In genomic region chr1:24909388-24909898, GRCh38 we compare ENCODE assay signal across 8 cellular contexts. TPM values are rescaled to one million over a fixed set of nuclear protein-coding genes. Genes with fewer than 3 reads are reported as not detected.
DNase-seq lines count a peak whose midpoint lies in the region; ATAC-seq, FAIRE-seq and TF ChIP-seq lines count a peak whose summit lies in the region.

No MANE protein-coding gene starts in this region.

- H3K4me3 ChIP-seq in keratinocyte (ENCODE audit: control insufficient read depth in 2 of 3, extremely low read depth in 1 of 3, insufficient read depth in 2 of 3, low read depth in 1 of 3, low read length in 3 of 3) = no peak overlapping the region
- H3K4me3 ChIP-seq in tibial nerve = no peak overlapping the region

- no peaks in the 10 kb centered on the region for H3K9me3 ChIP-seq in keratinocyte (ENCODE audit: control insufficient read depth, low read depth, low read length)
- no peaks in the 10 kb centered on the region for H3K9me3 ChIP-seq in tibial nerve

- 23 to 27% methylated on average over 14 to 15 of the region's 15 CpGs for WGBS in tibial nerve, 2 donors

- no peak for TF ChIP-seq EP300 in tibial nerve (IDR thresholded peaks at IDR 0.05)

- H3K36me3 ChIP-seq in keratinocyte (ENCODE audit: control insufficient read depth in 2 of 2, extremely low read depth in 1 of 2, insufficient read depth in 2 of 2, low read length in 2 of 2) (no peaks in the 10 kb centered on the region), tibial nerve (no peaks in the 10 kb centered on the region)

- FAIRE-seq in keratinocyte (lab: Jason Lieb, UNC) = no peak

- no peak overlapping the region for H2AFZ ChIP-seq in keratinocyte (ENCODE audit: control insufficient read depth, low read length)

- H3K79me2 ChIP-seq in keratinocyte (ENCODE audit: control insufficient read depth, insufficient read depth, low read length) = no peaks in the 10 kb centered on the region

- peaks cover 4% of the 10 kb centered on the region for H3K27me3 ChIP-seq in keratinocyte (ENCODE audit: control insufficient read depth, extremely low read depth, insufficient read depth, low read length)
- H3K27me3 ChIP-seq in tibial nerve = peaks cover 0 to 11% of the 10 kb centered on the region in 2 donors

- no peak overlapping the region for H3K4me2 ChIP-seq in keratinocyte (ENCODE audit: control insufficient read depth, extremely low read depth, insufficient read depth, low read depth, low read length)

- H3K9me1 ChIP-seq in keratinocyte (ENCODE audit: control insufficient read depth, extremely low read depth, insufficient read depth, low read length) = no peaks in the 10 kb centered on the region

- ATAC-seq in HG02840 (IDR thresholded peaks at IDR 0.05; ENCODE audit: low FRiP score, unreplicated experiment) (no peak), HG02678 (IDR thresholded peaks at IDR 0.05; ENCODE audit: unreplicated experiment) (no peak)

- H3K4me1 ChIP-seq in keratinocyte (ENCODE audit: control insufficient read depth, extremely low read depth, insufficient read depth, low read length) (no peaks in the 10 kb centered on the region), tibial nerve (peaks cover 0 to 6% (median 3%) of the 10 kb centered on the region in 4 donors)

- TF ChIP-seq CTCF in AG09319 (IDR thresholded peaks at IDR 0.05; ENCODE audit: low read depth, low read length) (peak; percentile 41), keratinocyte (optimal IDR thresholded peaks at IDR 0.05 in 1 of 3, IDR thresholded peaks at IDR 0.05 in 1 of 3, conservative IDR thresholded peaks at IDR 0.05 in 1 of 3; ENCODE audit: extremely low read depth in 1 of 3, insufficient read depth in 2 of 3, low read length in 3 of 3) (peak; percentile 44 to 65 (median 55)), tibial nerve (IDR thresholded peaks at IDR 0.05) (peak in 4 of 5 experiments; percentile 7 to 50 (median 32))

- no peaks in the 10 kb centered on the region for H4K20me1 ChIP-seq in keratinocyte (ENCODE audit: control insufficient read depth, extremely low read depth, insufficient read depth, low read length)

- DNase-seq in AG09319 (ENCODE audit: extremely low read depth, low read depth) (no peak), HuH-7 (ENCODE audit: low spot score) (peak; percentile 91), astrocyte of the hippocampus (ENCODE audit: low read depth, low spot score) (peak; percentile 68), keratinocyte (ENCODE audit: low read depth, low spot score) (no peak), tibial nerve (ENCODE audit: low spot score in 2 of 2) (peak in 1 of 2 donors; percentile 44), cerebellum (ENCODE audit: low spot score) (no peak)

- H3K27ac ChIP-seq in keratinocyte (ENCODE audit: control insufficient read depth, insufficient read depth, low read length) (no peak overlapping the region), tibial nerve (no peak overlapping the region)

- H3K9ac ChIP-seq in keratinocyte (ENCODE audit: control insufficient read depth, extremely low read depth, insufficient read depth, low read length) = no peak overlapping the region

- dilution Hi-C loops in keratinocyte (cut with MboI; ENCODE audit: extremely low pct_ligation_motif_present, low sequenced_read_pairs) = no loop called here

- no peak for TF ChIP-seq POLR2A in tibial nerve (IDR thresholded peaks at IDR 0.05)

RNA-seq across cellular contexts. Expression of gene RUNX3, which starts 20.6 kb away (rescaled TPM):
- 0.01 to 0.10 TPM in 2 of 3 replicates, not detected in the other for polyA plus RNA-seq in keratinocyte
- polyA plus RNA-seq in keratinocyte (2011; ENCODE audit: low read depth) = 0.17 TPM
- 0.12 TPM in 1 of 2 replicates, not detected in the other for polyA plus RNA-seq in keratinocyte (2011; cell fraction: cytosol; rRNA removed)
- not detected in 2 replicates for polyA plus RNA-seq in keratinocyte (2011; cell fraction: nucleus; rRNA removed)
- 0.03 and 0.51 TPM in 2 replicates for polyA plus RNA-seq in keratinocyte (2012; ENCODE audit: low replicate concordance)
- 0.16 TPM in 1 of 3 replicates, not detected in the others for polyA minus RNA-seq in keratinocyte
- not detected for polyA minus RNA-seq in keratinocyte (2011; cell fraction: cytosol; rRNA and poly(A)+ RNA removed)
- polyA minus RNA-seq in keratinocyte (2011; cell fraction: nucleus; rRNA and poly(A)+ RNA removed) = 0.23 TPM in 1 of 2 replicates, not detected in the other
- 1 to 10 TPM in 3 of 4 donors, under 1 TPM in 1; 0.22 to 3.3 (median 1.2) TPM for total RNA-seq in tibial nerve
- not detected for total RNA-seq in cerebellum

Comparison
In these comparisons a context has a peak if more than half of its experiments do, and no peak if none do; other contexts are left out.
1. DNase-seq: peak in HuH-7 (single experiment) and astrocyte of the hippocampus (single experiment); none in AG09319 (single experiment), keratinocyte (single experiment) and cerebellum (single experiment).
2. Peak in every context shown above with its lines, with median percentiles within 50 percentile points of each other: CTCF ChIP-seq.